ENCODE assay signal across 8 cellular contexts in genomic region chr2:88159955-88160415, GRCh38. TPM values are rescaled to one million over a fixed set of nuclear protein-coding genes. Genes with fewer than 3 reads are reported as not detected.
A peak's percentile ranks its signal among the peaks of the same experiment; 100 is the strongest.
DNase-seq lines count a peak whose midpoint lies in the region; ATAC-seq and TF ChIP-seq lines count a peak whose summit lies in the region.

No MANE protein-coding gene starts in this region.

- H3K4me3 ChIP-seq in foreskin fibroblast (ENCODE audit: low read depth in 1 of 2, low read length in 2 of 2), result no peak overlapping the region

- CTCF ChIA-PET in RWPE1 (lab: Yijun Ruan, JAX), result interaction anchor here (0.6 to 4.3 kb wide), 11 partner anchors 16 to 499 kb away, joined by 3 to 45 read pairs (median 4); no protein-coding TSS in a partner anchor

- peak; percentile 80 for TF ChIP-seq CTCF in RWPE1 (conservative IDR thresholded peaks at IDR 0.05; ENCODE audit: low read depth)
- peak; percentile 86 for TF ChIP-seq CTCF in foreskin fibroblast (IDR thresholded peaks at IDR 0.05; ENCODE audit: low read depth, low read length)

- DNase-seq in SIG-M5 treated with dmso at 0.1 percent for 504 hours (lab: John Stamatoyannopoulos, UW; ENCODE audit: unreplicated experiment), result peak; percentile 66
- no peak for DNase-seq in SIG-M5 (lab: John Stamatoyannopoulos, UW)
- peak; percentile 47 for DNase-seq in KG1 (lab: John Stamatoyannopoulos, UW)
- DNase-seq in RWPE1 (ENCODE audit: low spot score), result peak; percentile 64
- peak; percentile 77 for DNase-seq in activated effector memory CD4-positive, alpha-beta T cell treated with anti-CD3 and anti-CD28 coated beads, Interleukin-2, amount 50 U/mL, for 16 hours
- DNase-seq in foreskin fibroblast, result peak; percentile 61 to 87
- peak; percentile 43 for DNase-seq in occipital lobe (lab: John Stamatoyannopoulos, UW)

- no peak overlapping the region for H3K27ac ChIP-seq in RWPE1

- POLR2A ChIA-PET in RWPE1 (lab: Yijun Ruan, JAX; ENCODE audit: low non-redundant PET), result no interaction called here

- ATAC-seq in HG03039 (IDR thresholded peaks at IDR 0.05; ENCODE audit: unreplicated experiment), result no peak

RNA-seq across cellular contexts. Expression of gene THNSL2, which starts 10.2 kb away (rescaled TPM):
- total RNA-seq in occipital lobe, result 3.1 TPM

RNA-seq across cellular contexts. Expression of gene FABP1, which starts 32.1 kb away (rescaled TPM):
- total RNA-seq in occipital lobe, result not detected
